In genomic region chr12:45726594-45727300, GRCh38 we compare ENCODE assay signal across 8 cellular contexts. TPM values are rescaled to one million over a fixed set of nuclear protein-coding genes. Genes with fewer than 3 reads are reported as not detected.
A peak's percentile ranks its signal among the peaks of the same experiment; 100 is the strongest.
DNase-seq lines count a peak whose midpoint lies in the region; ATAC-seq and TF ChIP-seq lines count a peak whose summit lies in the region.

No MANE protein-coding gene starts in this region.

- H3K79me2 ChIP-seq in H9 (ENCODE audit: insufficient read depth, low read length) (no peaks in the 10 kb centered on the region), smooth muscle cell (ENCODE audit: low read depth) (peaks cover 56% of the 10 kb centered on the region)

- H3K36me3 Mint-ChIP-seq in H9 (ENCODE audit: insufficient read depth in 1 of 3, low read depth in 3 of 3): peaks cover 0 to 4% (median 4%) of the 10 kb centered on the region in 3 experiments; a peak in 2 of 7 replicates
- H3K36me3 Mint-ChIP-seq in immature natural killer cell: no peaks in the 10 kb centered on the region

- in situ Hi-C loops in brain microvascular endothelial cell (cut with HindIII; ENCODE audit: low pct_ligation_motif_present, low sequenced_read_pairs): no loop called here

- DNase-seq in AG04450 (ENCODE audit: low read depth, low spot score) (no peak), H9 (peak; percentile 48), brain microvascular endothelial cell (peak; percentile 19), immature natural killer cell (peak in 2 of 3 donors; percentile 2 to 31), smooth muscle cell (lab: John Stamatoyannopoulos, UW; ENCODE audit: unreplicated experiment) (peak; percentile 49), globus pallidus (ENCODE audit: low spot score) (no peak)

- H3K4me1 Mint-ChIP-seq in H9 (peaks cover 8 to 9% of the 10 kb centered on the region in 2 experiments), immature natural killer cell (peaks cover 57 to 71% of the 10 kb centered on the region in 2 donors)

- H2BK120ac ChIP-seq in H9 (ENCODE audit: low read depth, low read length, poor library complexity, severe bottlenecking): no peak overlapping the region

- H4K20me1 ChIP-seq in H9 (ENCODE audit: control insufficient read depth, insufficient read depth, insufficient read length): no peaks in the 10 kb centered on the region
- H4K20me1 ChIP-seq in smooth muscle cell (ENCODE audit: low read depth): peaks cover 44% of the 10 kb centered on the region

- H3K27ac Mint-ChIP-seq in H9 (peak overlapping the region; percentile 99), immature natural killer cell (peak overlapping the region; percentile 96 to 99 (median 98))

- no peak overlapping the region for H2BK5ac ChIP-seq in H9 (ENCODE audit: insufficient read length, low read length)

- no peaks in the 10 kb centered on the region for H3K27me3 Mint-ChIP-seq in H9 (ENCODE audit: low read depth)
- peaks cover 10 to 38% (median 28%) of the 10 kb centered on the region in 3 donors for H3K27me3 Mint-ChIP-seq in immature natural killer cell (ENCODE audit: low read depth in 3 of 3)

- H3K27ac ChIP-seq in AG04450 (ENCODE audit: low read depth, low read length) (peak overlapping the region; percentile 96), H9 (ENCODE audit: insufficient read length, low read depth, low read length) (peak overlapping the region; percentile 84), brain microvascular endothelial cell (peak overlapping the region; percentile 95), smooth muscle cell (ENCODE audit: low read depth) (peak overlapping the region; percentile 93)

- H3K36me3 ChIP-seq in brain microvascular endothelial cell (replicated peaks) (no peaks in the 10 kb centered on the region), smooth muscle cell (ENCODE audit: low read depth) (no peaks in the 10 kb centered on the region)

- H3K9me3 Mint-ChIP-seq in H9 (no peaks in the 10 kb centered on the region), immature natural killer cell (no peaks in the 10 kb centered on the region)

- peaks cover 21% of the 10 kb centered on the region for H3F3A ChIP-seq in smooth muscle cell (ENCODE audit: low read depth)

- H2AFZ ChIP-seq in H9 (ENCODE audit: low read length) (no peak overlapping the region), smooth muscle cell (ENCODE audit: low read depth) (peak overlapping the region; percentile 97)

- H2BK15ac ChIP-seq in H9 (ENCODE audit: low read depth, low read length): no peak overlapping the region

- no peak overlapping the region for H3K23ac ChIP-seq in H9 (ENCODE audit: insufficient read length, low read depth, low read length)

- peak overlapping the region; percentile 94 for H3K9ac ChIP-seq in H9 (ENCODE audit: extremely low read depth, insufficient read length, low read length)
- peak overlapping the region; percentile 95 for H3K9ac ChIP-seq in smooth muscle cell (ENCODE audit: low read depth)

- peak overlapping the region; percentile 77 for H3K14ac ChIP-seq in H9 (ENCODE audit: insufficient read depth, low read length)

- POLR2A ChIA-PET in AG04450 (lab: Yijun Ruan, JAX): interaction anchor here (0.6 to 1.1 kb wide), 4 partner anchors 12 to 436 kb away, joined by 3 to 6 read pairs (median 4); no protein-coding TSS in a partner anchor

- no peak overlapping the region for H2BK12ac ChIP-seq in H9 (ENCODE audit: insufficient read length, low read depth, low read length)

- TF ChIP-seq CTCF in AG04450 (IDR thresholded peaks at IDR 0.05; ENCODE audit: low read depth, low read length) (no peak), H9 (conservative IDR thresholded peaks at IDR 0.05) (no peak), brain microvascular endothelial cell (IDR thresholded peaks at IDR 0.05; ENCODE audit: low read depth, low read length, missing control alignments) (no peak), smooth muscle cell (IDR thresholded peaks at IDR 0.05; ENCODE audit: borderline replicate concordance, insufficient read depth, poor library complexity, severe bottlenecking) (no peak)

- no peak overlapping the region for H3T11ph ChIP-seq in H9 (ENCODE audit: low read length)

- H3K27me3 ChIP-seq in AG04450 (ENCODE audit: control insufficient read depth, insufficient read depth, low read length): no peaks in the 10 kb centered on the region
- H3K27me3 ChIP-seq in H9 (ENCODE audit: insufficient read depth, low read length): no peaks in the 10 kb centered on the region
- no peaks in the 10 kb centered on the region for H3K27me3 ChIP-seq in brain microvascular endothelial cell (replicated peaks)
- no peaks in the 10 kb centered on the region for H3K27me3 ChIP-seq in smooth muscle cell (ENCODE audit: low read depth)

- CTCF ChIA-PET in AG04450 (lab: Charles Lee): interaction anchor here (0.7 to 7.1 kb wide), 16 partner anchors 9 to 556 kb away, joined by 3 to 133 read pairs (median 4); no protein-coding TSS in a partner anchor

- H4K5ac ChIP-seq in H9 (ENCODE audit: insufficient read length, low read depth, low read length): no peak overlapping the region

- H3K23me2 ChIP-seq in H9 (ENCODE audit: insufficient read length, low read depth, low read length, poor library complexity, severe bottlenecking): peaks cover 7% of the 10 kb centered on the region

- H3K4me1 ChIP-seq in H9 (ENCODE audit: insufficient read depth, low read length) (no peaks in the 10 kb centered on the region), smooth muscle cell (ENCODE audit: low read depth) (peaks cover 25% of the 10 kb centered on the region)

- H4K91ac ChIP-seq in H9 (ENCODE audit: insufficient read length, low read depth, low read length): no peak overlapping the region

- peak overlapping the region; percentile 90 to 99 for H3K4me3 Mint-ChIP-seq in H9
- peak overlapping the region; percentile 98 to 100 (median 99) for H3K4me3 Mint-ChIP-seq in immature natural killer cell

- H3K18ac ChIP-seq in H9 (ENCODE audit: insufficient read length, low read depth, low read length): peak overlapping the region; percentile 60

- no peak overlapping the region for H4K8ac ChIP-seq in H9 (replicated peaks; ENCODE audit: insufficient read length, low read depth, low read length)

- no peaks in the 10 kb centered on the region for H3K9me3 ChIP-seq in AG04450 (ENCODE audit: control insufficient read depth, insufficient read depth, low read length)
- no peaks in the 10 kb centered on the region for H3K9me3 ChIP-seq in H9 (ENCODE audit: control insufficient read depth, low read depth, low read length)
- no peaks in the 10 kb centered on the region for H3K9me3 ChIP-seq in smooth muscle cell (replicated peaks; ENCODE audit: low read depth)

- H2AK5ac ChIP-seq in H9 (ENCODE audit: insufficient read length, low read length): no peak overlapping the region

- H3K4me3 ChIP-seq in AG04450 (ENCODE audit: low read depth, low read length): peak overlapping the region; percentile 88
- peak overlapping the region; percentile 90 for H3K4me3 ChIP-seq in brain microvascular endothelial cell (ENCODE audit: low read depth, low read length)
- H3K4me3 ChIP-seq in smooth muscle cell: peak overlapping the region; percentile 87

- H3K4me2 ChIP-seq in H9 (ENCODE audit: insufficient read depth, insufficient read length, low read length) (peak overlapping the region; percentile 72), smooth muscle cell (peak overlapping the region; percentile 85)

- H3K56ac ChIP-seq in H9 (ENCODE audit: insufficient read length, low read depth, low read length): no peak overlapping the region

- no CpG with 5 or more reads among the region's 42 CpGs for WGBS in H9 (ENCODE audit: extremely low coverage, insufficient read length, low lambda C conversion rate)
- WGBS in smooth muscle cell (ENCODE audit: low lambda C conversion rate): under 1% methylated on average over 42 of the region's 42 CpGs

- ATAC-seq in SK-N-SH treated with all-trans-retinoic acid at 6 μM for 48 hours (peak; percentile 4), GM21360 (IDR thresholded peaks at IDR 0.05; ENCODE audit: unreplicated experiment) (no peak)

- H2BK20ac ChIP-seq in H9 (ENCODE audit: low read depth, low read length, poor library complexity, severe bottlenecking): no peak overlapping the region

- no peak overlapping the region for H3K4ac ChIP-seq in H9 (ENCODE audit: low read depth, low read length)

- H3K79me1 ChIP-seq in H9 (ENCODE audit: insufficient read depth, low read depth, low read length, poor library complexity, severe bottlenecking): no peaks in the 10 kb centered on the region

TF ChIP-seq in SK-N-SH treated with all-trans-retinoic acid at 6 μM for 48 hours, 23 proteins besides CTCF, POLR2A, EP300 and RAD21:
- TF ChIP-seq POU6F1 (CRISPR knock-in tag; IDR thresholded peaks at IDR 0.05; ENCODE audit: borderline replicate concordance, low read depth) (no peak), ZC3H10 (CRISPR knock-in tag; IDR thresholded peaks at IDR 0.05) (no peak), CSRNP3 (CRISPR knock-in tag; IDR thresholded peaks at IDR 0.05) (no peak), TOX (CRISPR knock-in tag; IDR thresholded peaks at IDR 0.05; ENCODE audit: borderline replicate concordance) (no peak)

RNA-seq across cellular contexts. Expression of gene ARID2, which starts 2.8 kb away (rescaled TPM):
- polyA plus RNA-seq in AG04450 (2011; rRNA removed) (16.0 and 18.5 TPM in 2 replicates), immature natural killer cell (10 to 100 TPM in 1 of 3 donors, 1 to 10 TPM in 2; 3.8 to 14.8 (median 4.3) TPM), smooth muscle cell (8.2 and 9.9 TPM in 2 replicates)
- 44.3 and 62.7 TPM in 2 replicates for polyA minus RNA-seq in AG04450 (2011; rRNA and poly(A)+ RNA removed)
- total RNA-seq in H9 (2021) (61.9 and 63.8 TPM in 2 replicates), smooth muscle cell (36.2 and 37.2 TPM in 2 replicates)

Comparison
In these comparisons a context has a peak if more than half of its experiments do, and no peak if none do; other contexts are left out.
1. DNase-seq: peak in H9 (single experiment), brain microvascular endothelial cell (single experiment), immature natural killer cell (2 of 3) and smooth muscle cell (single experiment); none in AG04450 (single experiment) and globus pallidus (single experiment).
2. Peak in every context shown above with its lines, with median percentiles within 50 percentile points of each other: H3K27ac ChIP-seq and H3K4me3 ChIP-seq.